ENCODE assay signal across 8 cellular contexts in genomic region chr5:132420706-132421272, GRCh38. TPM values are rescaled to one million over a fixed set of nuclear protein-coding genes. Genes with fewer than 3 reads are reported as not detected.
DNase-seq lines count a peak whose midpoint lies in the region; ATAC-seq and TF ChIP-seq lines count a peak whose summit lies in the region.

No MANE protein-coding gene starts in this region.

- H3K9me3 ChIP-seq in RWPE2 (ENCODE audit: severe bottlenecking), result no peaks in the 10 kb centered on the region
- no peaks in the 10 kb centered on the region for H3K9me3 ChIP-seq in heart right ventricle
- no peaks in the 10 kb centered on the region for H3K9me3 ChIP-seq in transverse colon

- peak; percentile 14 for TF ChIP-seq POLR2A in transverse colon (IDR thresholded peaks at IDR 0.05)

- H3K4me3 ChIP-seq in RWPE2 (ENCODE audit: severe bottlenecking) (no peak overlapping the region), heart right ventricle (peak overlapping the region in 3 of 10 donors; percentile 4 to 10 (median 8)), transverse colon (peak overlapping the region in 1 of 4 donors; percentile 17)

- H3K27me3 ChIP-seq in RWPE2 (ENCODE audit: insufficient read depth, poor library complexity, severe bottlenecking) (no peaks in the 10 kb centered on the region), heart right ventricle (no peaks in the 10 kb centered on the region), transverse colon (no peaks in the 10 kb centered on the region)

- no peak for TF ChIP-seq CTCF in GM13977 (IDR thresholded peaks at IDR 0.05; ENCODE audit: extremely low read depth, insufficient read depth, missing control alignments)
- no peak for TF ChIP-seq CTCF in RWPE2 (IDR thresholded peaks at IDR 0.05; ENCODE audit: poor library complexity, severe bottlenecking)
- no peak for TF ChIP-seq CTCF in heart right ventricle (IDR thresholded peaks at IDR 0.05)
- TF ChIP-seq CTCF in transverse colon (IDR thresholded peaks at IDR 0.05), result no peak

- H3K27ac ChIP-seq in RWPE2 (ENCODE audit: poor library complexity, severe bottlenecking) (peak overlapping the region; percentile 32), heart right ventricle (peak overlapping the region in 9 of 10 donors; percentile 72 to 100 (median 86)), transverse colon (peak overlapping the region; percentile 96 to 99 (median 99))

- H3K36me3 ChIP-seq in RWPE2 (ENCODE audit: low read depth) (peaks cover 3% of the 10 kb centered on the region; the same call in 1 of the 2 replicates), heart right ventricle (peaks cover 0 to 39% (median 0%) of the 10 kb centered on the region in 9 donors), transverse colon (no peaks in the 10 kb centered on the region)

- in situ Hi-C loops in GM13977 (cut with MboI; ENCODE audit: low pct_unique_long_range_greater_than_20kb, low sequenced_read_pairs, unreplicated experiment) (loop anchor here (10.0 kb wide), 1 partner anchor 54 kb away; no protein-coding TSS in a partner anchor), transverse colon (cut with MboI; ENCODE audit: low pct_ligation_motif_present in 1 of 4, low pct_unique_long_range_greater_than_20kb in 1 of 4, low sequenced_read_pairs in 3 of 4) (loop anchor here in 2 of 4 donors (5.0 to 10.0 kb wide), 2 partner anchors 52 to 54 kb away; no protein-coding TSS in a partner anchor)

- H3K4me1 ChIP-seq in RWPE2 (ENCODE audit: insufficient read depth, poor library complexity, severe bottlenecking), result peaks cover 64% of the 10 kb centered on the region
- H3K4me1 ChIP-seq in heart right ventricle, result peaks cover 45 to 100% (median 94%) of the 10 kb centered on the region in 9 donors
- H3K4me1 ChIP-seq in transverse colon, result peaks cover 62 to 94% (median 77%) of the 10 kb centered on the region in 4 donors

- no peak for TF ChIP-seq EP300 in transverse colon (IDR thresholded peaks at IDR 0.05; ENCODE audit: low read depth)

- intact Hi-C loops in heart right ventricle (cut with DNase I), result loop anchor here in 5 of 10 donors (2.0 to 5.0 kb wide), 3 partner anchors 47 to 70 kb away; partner anchors contain the start of gene IRF1 (in 2 of the 5)
- intact Hi-C loops in transverse colon (cut with DNase I; ENCODE audit: low total_unique reads), result no loop called here

- peak; percentile 49 for DNase-seq in GM13977 (ENCODE audit: low spot score)
- DNase-seq in RWPE2 (ENCODE audit: low spot score), result no peak
- DNase-seq in heart right ventricle, result no peak
- no peak for DNase-seq in transverse colon
- no peak for DNase-seq in NCI-H446 (lab: John Stamatoyannopoulos, UW)
- DNase-seq in cerebellar cortex (ENCODE audit: low spot score), result no peak
- DNase-seq in HT-29 (ENCODE audit: low spot score), result no peak

- ATAC-seq in GM21825 (IDR thresholded peaks at IDR 0.05; ENCODE audit: unreplicated experiment), result peak; percentile 44
- ATAC-seq in RWPE2 (ENCODE audit: low read depth), result no peak
- ATAC-seq in heart right ventricle, result peak in 7 of 8 donors; percentile 19 to 53 (median 38)

- WGBS in heart right ventricle, 2 donors, result 31 to 46% methylated on average over 7 of the region's 7 CpGs
- WGBS in transverse colon (ENCODE audit: low coverage in 1 of 2), 2 donors, result 38 to 61% methylated on average over 6 to 7 of the region's 7 CpGs

RNA-seq across cellular contexts. Expression of gene SLC22A5, which starts 51.3 kb away (rescaled TPM):
- 10 to 100 TPM; 10.3 to 36.8 (median 12.5) TPM for total RNA-seq in heart right ventricle
- polyA plus RNA-seq in heart right ventricle, result 10 to 100 TPM; 21.2 to 21.8 TPM
- 100 to 1,000 TPM in 1 of 4 donors, 10 to 100 TPM in 3; 34.6 to 129 (median 67.8) TPM for total RNA-seq in transverse colon
- 6.6 and 11.9 TPM in 2 replicates for total RNA-seq in HT-29 (2014; rRNA removed; shearing (Covaris generic))

Comparison
In these comparisons a context has a peak if more than half of its experiments do, and no peak if none do; other contexts are left out.
1. H3K27ac ChIP-seq: peak in every context shown above with its lines; median percentile 99 in transverse colon; 86 in heart right ventricle; 32 in RWPE2.